ENCODE assay signal across 1 cellular context in genomic region chr12:132489602-132490239, GRCh38.
TF ChIP-seq lines count a peak whose summit lies in the region.

Gene FBRSL1, plus strand, starts transcription at chr12:132490151.

TF ChIP-seq in GM23338, 12 proteins besides CTCF, POLR2A, EP300 and RAD21 (continued from another document):
- TF ChIP-seq ZNF462 (CRISPR knock-in tag; IDR thresholded peaks at IDR 0.05) = no peak
